In genomic region chr10:49512121-49512809, GRCh38 we compare ENCODE assay signal across 7 cellular contexts. TPM values are rescaled to one million over a fixed set of nuclear protein-coding genes. Genes with fewer than 3 reads are reported as not detected.
DNase-seq lines count a peak whose midpoint lies in the region; ATAC-seq lines count a peak whose summit lies in the region.

No MANE protein-coding gene starts in this region.

- H3K27me3 Mint-ChIP-seq in stimulated activated memory B cell treated with anti-CD40 and anti-IgM and Interleukin-4, amounts not matched to agents 10 μg/mL and 1 μg/mL and 100 μg/mL, for 72 hours = no peaks in the 10 kb centered on the region

- in situ Hi-C loops in G401 (cut with HindIII; ENCODE audit: low sequenced_read_pairs) = no loop called here
- in situ Hi-C loops in SK-MEL-5 (cut with HindIII; ENCODE audit: low pct_unique_long_range_greater_than_20kb, low sequenced_read_pairs) = no loop called here

- ATAC-seq in HG02981 (IDR thresholded peaks at IDR 0.05; ENCODE audit: unreplicated experiment) = peak; percentile 51
- no peak for ATAC-seq in stimulated activated memory B cell treated with anti-CD40 and anti-IgM and Interleukin-4, amounts not matched to agents 10 μg/mL and 1 μg/mL and 100 μg/mL, for 72 hours

- H3K27ac Mint-ChIP-seq in stimulated activated memory B cell treated with anti-CD40 and anti-IgM and Interleukin-4, amounts not matched to agents 10 μg/mL and 1 μg/mL and 100 μg/mL, for 72 hours = no peak overlapping the region

- DNase-seq in G401 (ENCODE audit: low spot score) (peak; percentile 19), SK-MEL-5 (ENCODE audit: low read depth, low spot score) (peak; percentile 43), fibroblast of peridontal ligament (ENCODE audit: extremely low read depth) (peak; percentile 35), renal cortical epithelial cell (ENCODE audit: low read depth) (peak; percentile 40), nucleus accumbens (lab: John Stamatoyannopoulos, UW) (no peak)

- H3K4me1 Mint-ChIP-seq in stimulated activated memory B cell treated with anti-CD40 and anti-IgM and Interleukin-4, amounts not matched to agents 10 μg/mL and 1 μg/mL and 100 μg/mL, for 72 hours = peaks cover 27% of the 10 kb centered on the region

- no peaks in the 10 kb centered on the region for H3K9me3 Mint-ChIP-seq in stimulated activated memory B cell treated with anti-CD40 and anti-IgM and Interleukin-4, amounts not matched to agents 10 μg/mL and 1 μg/mL and 100 μg/mL, for 72 hours

- peaks cover 51% of the 10 kb centered on the region for H3K36me3 Mint-ChIP-seq in stimulated activated memory B cell treated with anti-CD40 and anti-IgM and Interleukin-4, amounts not matched to agents 10 μg/mL and 1 μg/mL and 100 μg/mL, for 72 hours

- no peak overlapping the region for H3K4me3 Mint-ChIP-seq in stimulated activated memory B cell treated with anti-CD40 and anti-IgM and Interleukin-4, amounts not matched to agents 10 μg/mL and 1 μg/mL and 100 μg/mL, for 72 hours

RNA-seq across cellular contexts. Expression of gene ERCC6, which starts 26.7 kb away (rescaled TPM):
- 3.6 and 13.3 TPM in 2 replicates for total RNA-seq in G401 (2014; rRNA removed; shearing (Covaris generic))
- total RNA-seq in SK-MEL-5 (2014; rRNA removed; shearing (Covaris generic)) = 11.4 and 16.1 TPM in 2 replicates
- 10.9 and 16.9 TPM in 2 replicates for polyA plus RNA-seq in SK-MEL-5 (2015; cell fraction: cytosol; rRNA removed)
- polyA plus RNA-seq in SK-MEL-5 (2015; cell fraction: nucleus; rRNA removed) = 25.7 and 30.3 TPM in 2 replicates
- 9.7 and 24.3 TPM in 2 replicates for total RNA-seq in renal cortical epithelial cell

Comparison
In these comparisons a context has a peak if more than half of its experiments do, and no peak if none do; other contexts are left out.
1. DNase-seq: peak in G401 (single experiment), SK-MEL-5 (single experiment), fibroblast of peridontal ligament (single experiment) and renal cortical epithelial cell (single experiment); none in nucleus accumbens (0 of 56).